In the genomic region with DNA sequence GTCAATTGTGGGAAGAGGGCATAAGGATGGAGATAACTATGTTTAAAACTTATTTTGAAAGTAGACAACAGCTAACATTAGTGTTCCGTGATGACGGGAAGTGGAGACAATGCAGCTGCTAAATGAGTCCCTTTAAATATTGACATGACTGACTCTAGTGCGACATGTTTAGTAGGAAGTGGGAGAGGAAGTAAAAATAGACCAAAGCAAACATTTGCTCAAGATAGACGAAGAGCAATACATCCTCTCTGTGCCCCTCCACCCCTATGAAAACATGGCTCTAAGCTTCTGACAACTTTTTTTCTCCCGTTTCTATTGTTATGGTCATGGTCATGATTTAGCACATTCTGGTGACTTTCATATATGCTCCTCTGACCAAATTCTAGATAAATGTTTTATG, we compare ENCODE assay signal across 10 cellular contexts. TPM values are rescaled to one million over a fixed set of nuclear protein-coding genes. Genes with fewer than 3 reads are reported as not detected.
DNase-seq lines count a peak whose midpoint lies in the region; ATAC-seq, FAIRE-seq and TF ChIP-seq lines count a peak whose summit lies in the region.
"Had no signal": no experiment of that assay in that cellular context is flagged by ENCODE, and none has a peak within 500 bp of the region (broad histone marks: within the 10 kb centered on the region; RNA-seq: fewer than 3 reads in every experiment).

No MANE protein-coding gene starts in this region.

- no peak for FAIRE-seq in astrocyte (lab: Jason Lieb, UNC)

- H3K79me2 ChIP-seq in astrocyte (ENCODE audit: insufficient read depth, low read length) (no peaks in the 10 kb centered on the region), neural progenitor cell (ENCODE audit: low read depth) (no peaks in the 10 kb centered on the region)

- H3K4me2 ChIP-seq in astrocyte (ENCODE audit: low read length) (peak overlapping the region; percentile 1), neural progenitor cell (no peak overlapping the region)

- H3K27me3 Mint-ChIP-seq in activated CD4-positive, alpha-beta T cell treated with anti-CD3 and anti-CD28 coated beads, Interleukin-2, amount 10 ng/mL, durations not matched to agents 24 days and 14 days, result no peaks in the 10 kb centered on the region
- H3K27me3 Mint-ChIP-seq in astrocyte (ENCODE audit: low read depth, unreplicated experiment), result no peaks in the 10 kb centered on the region
- no peaks in the 10 kb centered on the region for H3K27me3 Mint-ChIP-seq in neural progenitor cell (ENCODE audit: insufficient read depth, low read depth)

- H3K9me3 ChIP-seq in astrocyte (ENCODE audit: insufficient read depth, low read depth, low read length) (no peaks in the 10 kb centered on the region), spleen (no peaks in the 10 kb centered on the region), neural progenitor cell (ENCODE audit: low read depth) (no peaks in the 10 kb centered on the region)

- peak overlapping the region; percentile 40 for H3K4me3 Mint-ChIP-seq in activated CD4-positive, alpha-beta T cell treated with anti-CD3 and anti-CD28 coated beads, Interleukin-2, amount 10 ng/mL, durations not matched to agents 24 days and 14 days
- no peak overlapping the region for H3K4me3 Mint-ChIP-seq in astrocyte (ENCODE audit: unreplicated experiment)
- no peak overlapping the region for H3K4me3 Mint-ChIP-seq in neural progenitor cell

- TF ChIP-seq CTCF in astrocyte (IDR thresholded peaks at IDR 0.05; ENCODE audit: insufficient read depth, low read depth, low read length), result no peak
- no peak for TF ChIP-seq CTCF in spleen (IDR thresholded peaks at IDR 0.05 in 8 of 11, conservative IDR thresholded peaks at IDR 0.05 in 3 of 11)
- TF ChIP-seq CTCF in neural progenitor cell (IDR thresholded peaks at IDR 0.05), result no peak

- intact Hi-C loops in activated CD4-positive, alpha-beta T cell treated with anti-CD3 and anti-CD28 coated beads, Interleukin-2, amount 10 ng/mL, durations not matched to agents 24 days and 14 days (cut with micrococcal nuclease), result loop anchor here (5.0 kb wide), 4 partner anchors 107 to 687 kb away; partner anchors contain the start of genes SWT1 and TRMT1L
- intact Hi-C loops in spleen (cut with DNase I; ENCODE audit: low total_unique reads), result loop anchor here (5.0 to 10.0 kb wide), 2 partner anchors 357 to 499 kb away; partner anchors contain the start of gene IVNS1ABP

- H3K27me3 ChIP-seq in astrocyte (ENCODE audit: insufficient read depth, low read length), result no peaks in the 10 kb centered on the region
- no peaks in the 10 kb centered on the region for H3K27me3 ChIP-seq in spleen (replicated peaks in 1 of 7)
- peaks cover 8% of the 10 kb centered on the region for H3K27me3 ChIP-seq in neural progenitor cell

- H3K36me3 ChIP-seq in astrocyte (ENCODE audit: insufficient read depth, low read length) (no peaks in the 10 kb centered on the region), spleen (no peaks in the 10 kb centered on the region), neural progenitor cell (no peaks in the 10 kb centered on the region)

- no peak overlapping the region for H2AFZ ChIP-seq in astrocyte (ENCODE audit: low read depth, low read length)
- H2AFZ ChIP-seq in neural progenitor cell (replicated peaks), result no peak overlapping the region

- H3K27ac ChIP-seq in astrocyte (ENCODE audit: low read depth, low read length), result no peak overlapping the region
- H3K27ac ChIP-seq in spleen, result peak overlapping the region in 7 of 8 donors; percentile 37 to 68 (median 48)
- H3K27ac ChIP-seq in neural progenitor cell, result no peak overlapping the region

- H3K4me1 ChIP-seq in astrocyte (ENCODE audit: insufficient read depth, low read length), result no peaks in the 10 kb centered on the region
- peaks cover 10 to 61% (median 33%) of the 10 kb centered on the region in 6 donors for H3K4me1 ChIP-seq in spleen
- peaks cover 15% of the 10 kb centered on the region for H3K4me1 ChIP-seq in neural progenitor cell

- no peaks in the 10 kb centered on the region for H4K20me1 ChIP-seq in astrocyte (ENCODE audit: insufficient read depth, low read length)
- no peaks in the 10 kb centered on the region for H4K20me1 ChIP-seq in neural progenitor cell (ENCODE audit: low read depth)

- no peaks in the 10 kb centered on the region for H3F3A ChIP-seq in neural progenitor cell (ENCODE audit: low read depth)

- DNase-seq in activated CD4-positive, alpha-beta T cell treated with anti-CD3 and anti-CD28 coated beads, Interleukin-2, amount 10 ng/mL, durations not matched to agents 24 days and 14 days, result peak; percentile 66
- DNase-seq in activated CD4-positive, alpha-beta T cell treated with anti-CD3 and anti-CD28 coated beads for 4 hours, result no peak
- DNase-seq in astrocyte (ENCODE audit: low read depth), result no peak
- DNase-seq in spleen, result no peak
- no peak for DNase-seq in neural progenitor cell (ENCODE audit: low spot score)
- DNase-seq: activated CD8-positive, alpha-beta memory T cell treated with anti-CD3 and anti-CD28 coated beads, Interleukin-2, amount 50 U/mL, for 4 hours; IMR-90 had no signal

- no peak overlapping the region for H3K9ac ChIP-seq in astrocyte (ENCODE audit: low read length)
- no peak overlapping the region for H3K9ac ChIP-seq in neural progenitor cell

- peak overlapping the region; percentile 38 for H3K27ac Mint-ChIP-seq in activated CD4-positive, alpha-beta T cell treated with anti-CD3 and anti-CD28 coated beads, Interleukin-2, amount 10 ng/mL, durations not matched to agents 24 days and 14 days
- no peak overlapping the region for H3K27ac Mint-ChIP-seq in astrocyte (ENCODE audit: unreplicated experiment)
- no peak overlapping the region for H3K27ac Mint-ChIP-seq in neural progenitor cell

- no peaks in the 10 kb centered on the region for H3K9me3 Mint-ChIP-seq in activated CD4-positive, alpha-beta T cell treated with anti-CD3 and anti-CD28 coated beads, Interleukin-2, amount 10 ng/mL, durations not matched to agents 24 days and 14 days
- H3K9me3 Mint-ChIP-seq in astrocyte (ENCODE audit: unreplicated experiment) (no peaks in the 10 kb centered on the region), neural progenitor cell (no peaks in the 10 kb centered on the region)

- TF ChIP-seq POLR2A in spleen (IDR thresholded peaks at IDR 0.05), result no peak

- H3K4me1 Mint-ChIP-seq in activated CD4-positive, alpha-beta T cell treated with anti-CD3 and anti-CD28 coated beads, Interleukin-2, amount 10 ng/mL, durations not matched to agents 24 days and 14 days, result peaks cover 30% of the 10 kb centered on the region
- H3K4me1 Mint-ChIP-seq in astrocyte (ENCODE audit: low read depth, unreplicated experiment) (peaks cover 4% of the 10 kb centered on the region), neural progenitor cell (peaks cover 8% of the 10 kb centered on the region)

- H3K36me3 Mint-ChIP-seq in activated CD4-positive, alpha-beta T cell treated with anti-CD3 and anti-CD28 coated beads, Interleukin-2, amount 10 ng/mL, durations not matched to agents 24 days and 14 days (ENCODE audit: low read depth), result no peaks in the 10 kb centered on the region
- H3K36me3 Mint-ChIP-seq in astrocyte (ENCODE audit: low read depth, unreplicated experiment), result no peaks in the 10 kb centered on the region
- H3K36me3 Mint-ChIP-seq in neural progenitor cell, result no peaks in the 10 kb centered on the region

- H3K4me3 ChIP-seq in astrocyte (ENCODE audit: insufficient read depth, low read depth, low read length) (no peak overlapping the region), spleen (peak overlapping the region in 1 of 8 donors; percentile 36), neural progenitor cell (no peak overlapping the region)

- 2 to 12% (median 4%) methylated on average over 5 of the region's 5 CpGs for WGBS in spleen, 5 donors

- peak; percentile 57 for ATAC-seq in HG03159 (IDR thresholded peaks at IDR 0.05; ENCODE audit: unreplicated experiment)
- ATAC-seq in HG03039 (IDR thresholded peaks at IDR 0.05; ENCODE audit: unreplicated experiment), result no peak
- no peak for ATAC-seq in GM21723 (IDR thresholded peaks at IDR 0.05; ENCODE audit: unreplicated experiment)

RNA-seq across cellular contexts. Expression of gene HMCN1, which starts 60.0 kb away (rescaled TPM):
- not detected in 2 replicates for total RNA-seq in activated CD4-positive, alpha-beta T cell treated with anti-CD3 and anti-CD28 coated beads, Interleukin-2, amount 10 ng/mL, durations not matched to agents 24 days and 14 days
- total RNA-seq in astrocyte, result 19.7 and 29.6 TPM in 2 replicates
- total RNA-seq in spleen, result 10 to 100 TPM; 16.8 to 28.8 (median 21.2) TPM
- 1 to 10 TPM; 1.2 to 4.2 (median 3.0) TPM for polyA plus RNA-seq in spleen
- 18.7 and 26.4 TPM in 2 replicates for total RNA-seq in neural progenitor cell (ENCODE audit: low replicate concordance)

Comparison
In these comparisons a context has a peak if more than half of its experiments do, and no peak if none do; other contexts are left out.
1. H3K27ac ChIP-seq: peak in spleen (7 of 8); none in astrocyte (single experiment) and neural progenitor cell (single experiment).
2. RNA of gene HMCN1, which starts 60.0 kb away (total RNA-seq): 18.7 to 26.4 TPM in neural progenitor cell, 16.8 to 28.8 TPM in spleen and 19.7 to 29.6 TPM in astrocyte; not detected in activated CD4-positive, alpha-beta T cell treated with anti-CD3 and anti-CD28 coated beads, Interleukin-2, amount 10 ng/mL, durations not matched to agents 24 days and 14 days; every median in the first group is over 10 times any median in the second.